15 cellular contexts compared by ENCODE assay signal in genomic region chr22:38820021-38820420, GRCh38. TPM values are rescaled to one million over a fixed set of nuclear protein-coding genes. Genes with fewer than 3 reads are reported as not detected.
DNase-seq lines count a peak whose midpoint lies in the region; ATAC-seq and TF ChIP-seq lines count a peak whose summit lies in the region.
"Had no signal": no experiment of that assay in that cellular context is flagged by ENCODE, and none has a peak within 500 bp of the region (broad histone marks: within the 10 kb centered on the region; RNA-seq: fewer than 3 reads in every experiment).

No MANE protein-coding gene starts in this region.

- ATAC-seq in HG03095 (IDR thresholded peaks at IDR 0.05; ENCODE audit: unreplicated experiment): no peak
- ATAC-seq in GM19023 (IDR thresholded peaks at IDR 0.05; ENCODE audit: unreplicated experiment): no peak
- ATAC-seq: CD8-positive, alpha-beta T cell; SK-N-SH treated with all-trans-retinoic acid at 6 μM for 48 hours; T-cell had no signal

- CTCF ChIA-PET in Calu3 (lab: Charles Lee): interaction anchor here (1.7 kb wide), 1 partner anchor 51 kb away, joined by 5 read pairs; no protein-coding TSS in a partner anchor

- peak overlapping the region; percentile 11 for H3K27ac Mint-ChIP-seq in activated naive CD8-positive, alpha-beta T cell
- H3K27ac Mint-ChIP-seq in activated naive CD8-positive, alpha-beta T cell treated with anti-CD3 and anti-CD28 coated beads for 36 hours: no peak overlapping the region
- H3K27ac Mint-ChIP-seq in chondrocyte (ENCODE audit: unreplicated experiment): no peak overlapping the region
- no peak overlapping the region for H3K27ac Mint-ChIP-seq in Calu3 (ENCODE audit: unreplicated experiment)
- H3K27ac Mint-ChIP-seq: CD8-positive, alpha-beta T cell; T-cell had no signal

- no peaks in the 10 kb centered on the region for H3K9me3 Mint-ChIP-seq in activated naive CD8-positive, alpha-beta T cell (ENCODE audit: low read depth)
- H3K9me3 Mint-ChIP-seq in activated naive CD8-positive, alpha-beta T cell treated with anti-CD3 and anti-CD28 coated beads for 36 hours: no peaks in the 10 kb centered on the region
- H3K9me3 Mint-ChIP-seq in chondrocyte (ENCODE audit: low read depth) (no peaks in the 10 kb centered on the region), Calu3 (ENCODE audit: low read depth, unreplicated experiment) (no peaks in the 10 kb centered on the region)
- H3K9me3 Mint-ChIP-seq: CD8-positive, alpha-beta T cell had no signal

- no peak overlapping the region for H3K4me3 Mint-ChIP-seq in activated naive CD8-positive, alpha-beta T cell
- H3K4me3 Mint-ChIP-seq in activated naive CD8-positive, alpha-beta T cell treated with anti-CD3 and anti-CD28 coated beads for 36 hours: no peak overlapping the region
- no peak overlapping the region for H3K4me3 Mint-ChIP-seq in chondrocyte (ENCODE audit: unreplicated experiment)
- no peak overlapping the region for H3K4me3 Mint-ChIP-seq in Calu3 (ENCODE audit: low read depth, unreplicated experiment)
- H3K4me3 Mint-ChIP-seq: CD8-positive, alpha-beta T cell; T-cell had no signal

- no peaks in the 10 kb centered on the region for H3K27me3 Mint-ChIP-seq in activated naive CD8-positive, alpha-beta T cell
- no peaks in the 10 kb centered on the region for H3K27me3 Mint-ChIP-seq in activated naive CD8-positive, alpha-beta T cell treated with anti-CD3 and anti-CD28 coated beads for 36 hours
- H3K27me3 Mint-ChIP-seq in chondrocyte (ENCODE audit: low read depth): peaks cover 35% of the 10 kb centered on the region
- peaks cover 94% of the 10 kb centered on the region for H3K27me3 Mint-ChIP-seq in Calu3 (ENCODE audit: unreplicated experiment)

- no peak for DNase-seq in activated naive CD8-positive, alpha-beta T cell treated with anti-CD3 and anti-CD28 coated beads for 36 hours
- DNase-seq in NCI-H1105 treated with DMSO at 0.1 percent for 48 hours (lab: John Stamatoyannopoulos, UW) (peak; percentile 64), chondrocyte (ENCODE audit: low spot score) (peak; percentile 29), Calu3 (no peak)
- no peak for DNase-seq in activated CD4-positive, alpha-beta T cell treated with anti-CD3 and anti-CD28 coated beads for 4 hours
- DNase-seq: CD8-positive, alpha-beta T cell; HCEC 1CT; NCI-H2081; NCI-H69; SIG-M5; T-cell had no signal

- intact Hi-C loops in Calu3 (cut with micrococcal nuclease; ENCODE audit: unreplicated experiment): no loop called here

- H3K4me1 Mint-ChIP-seq in activated naive CD8-positive, alpha-beta T cell (ENCODE audit: low read depth): no peaks in the 10 kb centered on the region
- no peaks in the 10 kb centered on the region for H3K4me1 Mint-ChIP-seq in activated naive CD8-positive, alpha-beta T cell treated with anti-CD3 and anti-CD28 coated beads for 36 hours
- peaks cover 2% of the 10 kb centered on the region for H3K4me1 Mint-ChIP-seq in chondrocyte (ENCODE audit: low read depth)
- no peaks in the 10 kb centered on the region for H3K4me1 Mint-ChIP-seq in Calu3 (ENCODE audit: low read depth, unreplicated experiment)
- H3K4me1 Mint-ChIP-seq: T-cell had no signal

- peaks cover 2% of the 10 kb centered on the region for H3K36me3 Mint-ChIP-seq in activated naive CD8-positive, alpha-beta T cell
- no peaks in the 10 kb centered on the region for H3K36me3 Mint-ChIP-seq in activated naive CD8-positive, alpha-beta T cell treated with anti-CD3 and anti-CD28 coated beads for 36 hours
- peaks cover 13% of the 10 kb centered on the region for H3K36me3 Mint-ChIP-seq in chondrocyte (ENCODE audit: low read depth)
- H3K36me3 Mint-ChIP-seq in Calu3 (ENCODE audit: insufficient read depth, unreplicated experiment): no peaks in the 10 kb centered on the region
- H3K36me3 Mint-ChIP-seq: CD8-positive, alpha-beta T cell had no signal

- BruUV-seq in Calu3 (replicated peaks; lab: Mats Ljungman, UMichigan): no TSS peak

- TF ChIP-seq CTCF in chondrocyte (IDR thresholded peaks at IDR 0.05): no peak
- no peak for TF ChIP-seq CTCF in Calu3 (IDR thresholded peaks at IDR 0.05; ENCODE audit: unreplicated experiment)

RNA-seq across cellular contexts. Expression of gene NPTXR, which starts 23.8 kb away (rescaled TPM):
- under 1 TPM; 0.85 to 0.88 TPM for total RNA-seq in activated naive CD8-positive, alpha-beta T cell treated with anti-CD3 and anti-CD28 coated beads for 36 hours
- total RNA-seq in chondrocyte (23.4 to 37.5 TPM (median 35.0 TPM) in 3 replicates), Calu3 (2022) (6.1 and 6.6 TPM in 2 replicates)

RNA-seq across cellular contexts. Expression of gene DNAL4, which starts 26.1 kb away (rescaled TPM):
- 1 to 10 TPM; 6.7 to 7.4 TPM for total RNA-seq in activated naive CD8-positive, alpha-beta T cell treated with anti-CD3 and anti-CD28 coated beads for 36 hours
- total RNA-seq in chondrocyte: 10.8 to 14.3 TPM (median 11.8 TPM) in 3 replicates
- total RNA-seq in Calu3 (2022): 14.7 and 15.6 TPM in 2 replicates

RNA-seq across cellular contexts. Expression of gene CBX6, which starts 52.0 kb away (rescaled TPM):
- total RNA-seq in activated naive CD8-positive, alpha-beta T cell treated with anti-CD3 and anti-CD28 coated beads for 36 hours: 100 to 1,000 TPM; 141 TPM
- total RNA-seq in chondrocyte (80.1 to 110 TPM (median 82.9 TPM) in 3 replicates), Calu3 (2022) (140 and 152 TPM in 2 replicates)

Comparison
In these comparisons a context has a peak if more than half of its experiments do, and no peak if none do; other contexts are left out.
1. DNase-seq: peak in NCI-H1105 treated with DMSO at 0.1 percent for 48 hours (single experiment) and chondrocyte (single experiment); none in activated naive CD8-positive, alpha-beta T cell treated with anti-CD3 and anti-CD28 coated beads for 36 hours (single experiment), Calu3 (single experiment) and activated CD4-positive, alpha-beta T cell treated with anti-CD3 and anti-CD28 coated beads for 4 hours (0 of 2).